In genomic region chr1:204319462-204319861, GRCh38 we compare ENCODE assay signal across 11 cellular contexts. TPM values are rescaled to one million over a fixed set of nuclear protein-coding genes. Genes with fewer than 3 reads are reported as not detected.
DNase-seq lines count a peak whose midpoint lies in the region; ATAC-seq and TF ChIP-seq lines count a peak whose summit lies in the region.
"Had no signal": no experiment of that assay in that cellular context is flagged by ENCODE, and none has a peak within 500 bp of the region (broad histone marks: within the 10 kb centered on the region; RNA-seq: fewer than 3 reads in every experiment).

No MANE protein-coding gene starts in this region.

- no peaks in the 10 kb centered on the region for H3K27me3 ChIP-seq in AG04450 (ENCODE audit: control insufficient read depth, insufficient read depth, low read length)
- no peaks in the 10 kb centered on the region for H3K27me3 ChIP-seq in mesendoderm (ENCODE audit: insufficient read depth, low read length, poor library complexity)

- no peak overlapping the region for H2BK15ac ChIP-seq in mesendoderm (replicated peaks; ENCODE audit: low read depth)

- DNase-seq in AG04450 (ENCODE audit: low read depth, low spot score) (peak; percentile 85), LHCN-M2 (ENCODE audit: low read depth) (peak; percentile 93), choroid plexus epithelial cell (ENCODE audit: low read depth) (peak; percentile 78), mesendoderm (peak; percentile 71), T-helper 9 cell (no peak), T-helper 1 cell (no peak), DMS114 treated with DMSO at 0.1 percent for 48 hours (lab: John Stamatoyannopoulos, UW; ENCODE audit: unreplicated experiment) (no peak)
- DNase-seq: activated naive CD4-positive, alpha-beta T cell treated with Interleukin-2 at 50 U/mL for 16 hours; CD8-positive, alpha-beta T cell; foreskin melanocyte had no signal

- H3K9ac ChIP-seq in mesendoderm (ENCODE audit: low read length), result no peak overlapping the region

- H3K4me1 ChIP-seq in mesendoderm (ENCODE audit: control insufficient read depth, low read depth, low read length), result peaks cover 21% of the 10 kb centered on the region

- peak overlapping the region; percentile 91 for H3K27ac ChIP-seq in AG04450 (ENCODE audit: low read depth, low read length)
- no peak overlapping the region for H3K27ac ChIP-seq in mesendoderm (ENCODE audit: low read depth, low read length)

- no peak overlapping the region for H3K4me2 ChIP-seq in mesendoderm (ENCODE audit: low read length)

- H3K18ac ChIP-seq in mesendoderm (ENCODE audit: low read length), result no peak overlapping the region

- no CpG with 5 or more reads among the region's 6 CpGs for WGBS in mesendoderm (ENCODE audit: extremely low coverage, insufficient coverage, low lambda C conversion rate)

- no peak overlapping the region for H3K4me3 ChIP-seq in AG04450 (ENCODE audit: low read depth, low read length)
- H3K4me3 ChIP-seq in choroid plexus epithelial cell (ENCODE audit: low read depth, low read length), result no peak overlapping the region
- no peak overlapping the region for H3K4me3 ChIP-seq in mesendoderm (ENCODE audit: low read length)

- POLR2A ChIA-PET in AG04450 (lab: Yijun Ruan, JAX), result interaction anchor here (1.0 to 1.5 kb wide), 5 partner anchors 20 to 40 kb away, joined by 3 to 4 read pairs (median 3); partner anchors contain the start of gene PLEKHA6

- no peak overlapping the region for H3K4ac ChIP-seq in mesendoderm (ENCODE audit: low read depth, low read length)

- no peak overlapping the region for H2BK120ac ChIP-seq in mesendoderm (ENCODE audit: low read depth, low read length)

- H3K9me3 ChIP-seq in AG04450 (ENCODE audit: control insufficient read depth, insufficient read depth, low read length), result no peaks in the 10 kb centered on the region

- no peak overlapping the region for H3K23ac ChIP-seq in mesendoderm (ENCODE audit: low read length)

- ATAC-seq in HG03354 (IDR thresholded peaks at IDR 0.05; ENCODE audit: poor library complexity, severe bottlenecking, unreplicated experiment), result no peak
- ATAC-seq: CD8-positive, alpha-beta T cell had no signal

- H3K56ac ChIP-seq in mesendoderm (ENCODE audit: low read length), result no peak overlapping the region

- CTCF ChIA-PET in AG04450 (lab: Charles Lee), result interaction anchor here (1.6 to 1.9 kb wide), 2 partner anchors 12 to 61 kb away, joined by 7 to 10 read pairs; no protein-coding TSS in a partner anchor

- no peaks in the 10 kb centered on the region for H3K79me1 ChIP-seq in mesendoderm (ENCODE audit: low read length)

- H3K36me3 ChIP-seq in mesendoderm (ENCODE audit: control insufficient read depth, insufficient read depth, low read length), result no peaks in the 10 kb centered on the region

- no peak overlapping the region for H4K5ac ChIP-seq in mesendoderm (ENCODE audit: low read length)

- TF ChIP-seq CTCF in AG04450 (IDR thresholded peaks at IDR 0.05; ENCODE audit: low read depth, low read length) (no peak), choroid plexus epithelial cell (conservative IDR thresholded peaks at IDR 0.05; ENCODE audit: low read depth, low read length) (no peak)

- H3K79me2 ChIP-seq in mesendoderm (ENCODE audit: control insufficient read depth, insufficient read depth, low read length), result no peaks in the 10 kb centered on the region

- H2BK5ac ChIP-seq in mesendoderm (ENCODE audit: low read length), result no peak overlapping the region

- no peak overlapping the region for H2AK5ac ChIP-seq in mesendoderm (ENCODE audit: low read length)

- no peak overlapping the region for H4K8ac ChIP-seq in mesendoderm (ENCODE audit: low read depth, low read length)

RNA-seq across cellular contexts. Expression of gene PLEKHA6, which starts 40.3 kb away (rescaled TPM):
- 6.8 and 7.7 TPM in 2 replicates for polyA plus RNA-seq in AG04450 (2011; rRNA removed)
- polyA minus RNA-seq in AG04450 (2011; rRNA and poly(A)+ RNA removed), result 6.6 and 6.9 TPM in 2 replicates
- total RNA-seq in LHCN-M2 (2014; rRNA removed), result 36.2 and 50.9 TPM in 2 replicates
- 36.9 TPM for polyA plus RNA-seq in LHCN-M2 (2012)
- 1.3 TPM for polyA plus RNA-seq in mesendoderm (2013, experiment 1 of 2)
- 1.2 TPM for polyA plus RNA-seq in mesendoderm (2013, experiment 2 of 2)

Comparison
In these comparisons a context has a peak if more than half of its experiments do, and no peak if none do; other contexts are left out.
1. DNase-seq: peak in AG04450 (single experiment), LHCN-M2 (single experiment), choroid plexus epithelial cell (single experiment) and mesendoderm (single experiment); none in T-helper 9 cell (single experiment), T-helper 1 cell (0 of 5) and DMS114 treated with DMSO at 0.1 percent for 48 hours (single experiment).